23 cellular contexts compared by ENCODE assay signal in the genomic region with DNA sequence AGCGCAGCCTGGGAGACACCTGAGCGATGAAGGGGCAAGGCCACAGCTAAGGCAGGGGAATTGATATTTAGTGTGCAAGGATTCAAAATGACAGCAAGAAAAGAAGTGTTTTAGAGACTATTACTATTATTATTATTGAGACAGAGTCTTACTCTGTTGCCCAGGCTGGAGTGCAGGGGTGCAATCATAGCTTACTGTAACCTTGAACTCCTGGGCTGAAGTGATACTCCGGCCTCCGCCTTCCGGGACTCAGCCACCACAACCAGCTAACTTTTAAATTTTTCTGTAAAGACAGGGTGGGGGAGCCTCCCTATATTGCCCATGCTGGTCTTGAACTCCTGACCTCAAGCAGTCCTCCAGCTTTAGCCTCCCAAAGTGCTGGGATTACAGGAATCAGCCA.
"Had no signal": no experiment of that assay in that cellular context is flagged by ENCODE, and none has a peak within 500 bp of the region (broad histone marks: within the 10 kb centered on the region; RNA-seq: fewer than 3 reads in every experiment).

No MANE protein-coding gene starts in this region.

- FAIRE-seq: endometrium, islet of Langerhans had no signal

- H3K4me1 ChIP-seq: parathyroid adenoma had no signal

- H2AFZ ChIP-seq: parathyroid adenoma had no signal

- H3K9me3 ChIP-seq: esophagus muscularis mucosa, gastrocnemius medialis, heart right ventricle, mucosa of descending colon, psoas muscle, spleen, stomach, thoracic aorta, transverse colon had no signal

- H3K36me3 Mint-ChIP-seq: naive thymus-derived CD8-positive, alpha-beta T cell had no signal

- H3K9me3 Mint-ChIP-seq: naive thymus-derived CD8-positive, alpha-beta T cell had no signal

- DNase-seq: effector memory CD4-positive, alpha-beta T cell; gastrocnemius medialis; heart right ventricle; hypothalamus; kidney glomerular epithelial cell; mammary epithelial cell; mucosa of descending colon; naive thymus-derived CD8-positive, alpha-beta T cell; psoas muscle; retina; spleen; stimulated activated CD4-positive, alpha-beta T cell treated with anti-CD3 and anti-CD28 coated beads, Interleukin-2, amount 100 ng/mL, for 24 hours; stimulated activated CD4-positive, alpha-beta T cell treated with anti-CD3 and anti-CD28 coated beads, Interleukin-4, amount 100 ng/mL, for 4 hours; stimulated activated naive CD4-positive, alpha-beta T cell; stomach; substantia nigra; transverse colon had no signal

- ATAC-seq: gastrocnemius medialis; heart right ventricle; mucosa of descending colon; naive thymus-derived CD8-positive, alpha-beta T cell; psoas muscle; sciatic nerve had no signal

- H3K4me3 ChIP-seq: esophagus muscularis mucosa, gastrocnemius medialis, heart right ventricle, mucosa of descending colon, psoas muscle, spleen, stomach, thoracic aorta, transverse colon had no signal

- H3K36me3 ChIP-seq: esophagus muscularis mucosa, gastrocnemius medialis, spleen, stomach, thoracic aorta, transverse colon had no signal

- H3K9ac ChIP-seq: parathyroid adenoma had no signal

- H3K27ac ChIP-seq: esophagus muscularis mucosa, gastrocnemius medialis, heart right ventricle, parathyroid adenoma, psoas muscle, spleen, stomach, thoracic aorta, transverse colon had no signal

- H3K27me3 ChIP-seq: esophagus muscularis mucosa, gastrocnemius medialis, heart right ventricle, spleen, stomach, transverse colon had no signal
